In the genomic region with DNA sequence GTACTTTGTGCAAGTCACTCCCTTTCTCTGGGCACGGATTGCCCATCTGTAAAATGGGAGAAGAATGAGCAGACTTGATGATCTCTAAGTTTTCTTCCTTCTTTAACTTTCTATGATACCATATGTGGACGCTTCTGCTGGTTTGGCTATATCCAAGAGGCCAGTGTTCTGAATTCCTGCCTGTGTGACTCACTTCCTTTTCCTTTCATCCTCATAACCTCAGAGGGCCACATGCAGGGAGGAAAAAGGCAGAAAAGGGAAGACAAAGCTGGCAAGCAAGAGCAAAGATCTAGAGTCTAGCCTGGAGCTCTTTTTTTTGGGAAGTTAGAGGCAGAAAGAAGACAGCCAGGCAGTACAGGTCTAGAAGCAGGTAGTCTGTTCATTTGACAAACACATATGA, we compare ENCODE assay signal across 9 cellular contexts.
DNase-seq lines count a peak whose midpoint lies in the region; ATAC-seq and TF ChIP-seq lines count a peak whose summit lies in the region.
"Had no signal": no experiment of that assay in that cellular context is flagged by ENCODE, and none has a peak within 500 bp of the region (broad histone marks: within the 10 kb centered on the region; RNA-seq: fewer than 3 reads in every experiment).

No MANE protein-coding gene starts in this region.

- H3K27ac ChIP-seq in heart left ventricle (peak overlapping the region in 1 of 12 donors; percentile 24), left ventricle myocardium inferior (replicated peaks) (no peak overlapping the region)

- TF ChIP-seq POLR2A in heart left ventricle (IDR thresholded peaks at IDR 0.05) = no peak

- intact Hi-C loops in heart left ventricle (cut with DNase I) = no loop called here
- intact Hi-C loops in left ventricle myocardium inferior (cut with micrococcal nuclease) = no loop called here

- H3K36me3 ChIP-seq in heart left ventricle = no peaks in the 10 kb centered on the region
- H3K36me3 ChIP-seq in left ventricle myocardium inferior = no peaks in the 10 kb centered on the region

- H3K9me3 ChIP-seq in heart left ventricle (no peaks in the 10 kb centered on the region), left ventricle myocardium inferior (replicated peaks) (no peaks in the 10 kb centered on the region)

- H3K27me3 ChIP-seq in heart left ventricle = no peaks in the 10 kb centered on the region
- no peaks in the 10 kb centered on the region for H3K27me3 ChIP-seq in left ventricle myocardium inferior (ENCODE audit: low read depth)

- TF ChIP-seq CTCF in heart left ventricle (IDR thresholded peaks at IDR 0.05) (no peak), left ventricle myocardium inferior (IDR thresholded peaks at IDR 0.05; ENCODE audit: borderline replicate concordance) (no peak)

- WGBS in heart left ventricle, 4 donors = 45 to 61% (median 53%) methylated on average over 2 of the region's 2 CpGs

- DNase-seq in heart left ventricle (peak in 1 of 5 donors; percentile 19), left ventricle myocardium inferior (no peak), SW 1271 (lab: John Stamatoyannopoulos, UW) (peak; percentile 45 to 84), foreskin melanocyte (peak; percentile 88), stromal cell of bone marrow (ENCODE audit: low read depth) (peak; percentile 73), NCI-H2227 (lab: John Stamatoyannopoulos, UW; ENCODE audit: unreplicated experiment) (no peak)
- DNase-seq: NCI-H2227 treated with DMSO at 0.1 percent for 48 hours had no signal

- peaks cover 0 to 27% (median 6%) of the 10 kb centered on the region in 12 donors for H3K4me1 ChIP-seq in heart left ventricle
- H3K4me1 ChIP-seq in left ventricle myocardium inferior = peaks cover 26% of the 10 kb centered on the region

- ATAC-seq in heart left ventricle = peak in 3 of 4 donors; percentile 21 to 54 (median 36)
- no peak for ATAC-seq in HG03442 (IDR thresholded peaks at IDR 0.05; ENCODE audit: unreplicated experiment)
- no peak for ATAC-seq in HG02885 (IDR thresholded peaks at IDR 0.05; ENCODE audit: poor library complexity, unreplicated experiment)

- H3K4me3 ChIP-seq in heart left ventricle (no peak overlapping the region), left ventricle myocardium inferior (no peak overlapping the region)

Comparison
In these comparisons a context has a peak if more than half of its experiments do, and no peak if none do; other contexts are left out.
1. ATAC-seq: peak in heart left ventricle (3 of 4); none in HG03442 (single experiment) and HG02885 (single experiment).
2. DNase-seq: peak in SW 1271 (2 of 2), foreskin melanocyte (single experiment) and stromal cell of bone marrow (single experiment); none in left ventricle myocardium inferior (single experiment) and NCI-H2227 (single experiment).